ENCODE assay signal across 20 cellular contexts in the genomic region with DNA sequence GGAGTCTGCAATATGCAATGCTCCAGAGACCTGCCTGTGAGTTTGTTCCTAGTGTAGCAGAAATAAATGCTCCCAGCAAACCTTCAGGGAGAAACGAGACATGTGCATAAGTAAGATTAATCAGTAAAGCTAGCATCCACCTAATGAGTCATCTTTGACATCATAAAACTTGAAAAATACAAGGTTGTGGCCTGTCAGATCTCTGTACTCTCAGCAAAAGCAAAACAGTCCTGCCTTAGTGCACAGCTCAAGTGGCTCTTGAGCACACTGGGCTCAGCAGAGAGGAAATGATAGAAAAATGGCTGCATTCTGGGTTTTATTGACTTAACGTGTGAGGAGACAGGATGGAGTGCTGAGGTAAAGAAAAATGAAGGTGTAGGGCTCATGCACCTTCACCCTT. TPM values are rescaled to one million over a fixed set of nuclear protein-coding genes. Genes with fewer than 3 reads are reported as not detected.
DNase-seq lines count a peak whose midpoint lies in the region; FAIRE-seq and TF ChIP-seq lines count a peak whose summit lies in the region.
"Had no signal": no experiment of that assay in that cellular context is flagged by ENCODE, and none has a peak within 500 bp of the region (broad histone marks: within the 10 kb centered on the region; RNA-seq: fewer than 3 reads in every experiment).

No MANE protein-coding gene starts in this region.

- H2BK5ac ChIP-seq in mesenchymal stem cell (ENCODE audit: low read depth, low read length, poor library complexity, severe bottlenecking): no peak overlapping the region

- no peak overlapping the region for H3K4ac ChIP-seq in mesenchymal stem cell (ENCODE audit: low read depth in 1 of 2, low read length in 2 of 2)

- H3K4me1 Mint-ChIP-seq in astrocyte (ENCODE audit: low read depth, unreplicated experiment): peaks cover 21% of the 10 kb centered on the region

- H3K4me2 ChIP-seq in astrocyte (ENCODE audit: low read length) (no peak overlapping the region), mesenchymal stem cell (ENCODE audit: low read length, poor library complexity, severe bottlenecking) (no peak overlapping the region)

- peaks cover 13% of the 10 kb centered on the region for H3K27me3 Mint-ChIP-seq in astrocyte (ENCODE audit: low read depth, unreplicated experiment)

- H3K27ac ChIP-seq in astrocyte (ENCODE audit: low read depth, low read length) (no peak overlapping the region), mesenchymal stem cell (ENCODE audit: low read length, poor library complexity, severe bottlenecking) (no peak overlapping the region)
- H3K27ac ChIP-seq: C4-2B, Peyer's patch, right atrium auricular region, upper lobe of right lung had no signal

- no peak overlapping the region for H4K91ac ChIP-seq in mesenchymal stem cell (ENCODE audit: low read length)

- H3K9me3 Mint-ChIP-seq in astrocyte (ENCODE audit: unreplicated experiment): peaks cover 15% of the 10 kb centered on the region
- H3K9me3 Mint-ChIP-seq: central memory CD8-positive, alpha-beta T cell had no signal

- H3K4me3 Mint-ChIP-seq in astrocyte (ENCODE audit: unreplicated experiment): no peak overlapping the region
- H3K4me3 Mint-ChIP-seq: central memory CD8-positive, alpha-beta T cell had no signal

- H3K27me3 ChIP-seq in astrocyte (ENCODE audit: insufficient read depth, low read length): no peaks in the 10 kb centered on the region
- H3K27me3 ChIP-seq in mesenchymal stem cell (ENCODE audit: control insufficient read depth in 1 of 2, insufficient read depth in 1 of 2, low read length in 2 of 2): peaks cover 0 to 10% of the 10 kb centered on the region in 2 experiments
- H3K27me3 ChIP-seq: Peyer's patch, right atrium auricular region, upper lobe of right lung had no signal

- H2BK12ac ChIP-seq in mesenchymal stem cell (ENCODE audit: low read length in 2 of 2): no peak overlapping the region

- no peaks in the 10 kb centered on the region for H3K79me2 ChIP-seq in astrocyte (ENCODE audit: insufficient read depth, low read length)

- H4K8ac ChIP-seq in mesenchymal stem cell (ENCODE audit: low read length): no peak overlapping the region

- H3K79me1 ChIP-seq in mesenchymal stem cell (replicated peaks; ENCODE audit: low read length, poor library complexity, severe bottlenecking): no peaks in the 10 kb centered on the region

- H3K36me3 Mint-ChIP-seq in astrocyte (ENCODE audit: low read depth, unreplicated experiment): no peaks in the 10 kb centered on the region

- no peak overlapping the region for H2BK120ac ChIP-seq in mesenchymal stem cell (ENCODE audit: low read depth, low read length)

- H3K4me1 ChIP-seq in astrocyte (ENCODE audit: insufficient read depth, low read length): peaks cover 4% of the 10 kb centered on the region
- peaks cover 2% of the 10 kb centered on the region for H3K4me1 ChIP-seq in mesenchymal stem cell (ENCODE audit: control insufficient read depth, insufficient read depth, low read depth, low read length)
- H3K4me1 ChIP-seq: Peyer's patch, right atrium auricular region, upper lobe of right lung had no signal

- no peak for FAIRE-seq in astrocyte (lab: Jason Lieb, UNC)

- no peaks in the 10 kb centered on the region for H3K9me3 ChIP-seq in astrocyte (ENCODE audit: insufficient read depth, low read depth, low read length)
- peaks cover 14% of the 10 kb centered on the region for H3K9me3 ChIP-seq in mesenchymal stem cell (ENCODE audit: control insufficient read depth, low read length)
- H3K9me3 ChIP-seq: Peyer's patch, upper lobe of right lung had no signal

- no peak overlapping the region for H3K27ac Mint-ChIP-seq in astrocyte (ENCODE audit: unreplicated experiment)

- H3K18ac ChIP-seq in mesenchymal stem cell (ENCODE audit: low read depth in 1 of 2, low read length in 2 of 2): no peak overlapping the region

- H2AFZ ChIP-seq in astrocyte (ENCODE audit: low read depth, low read length) (no peak overlapping the region), mesenchymal stem cell (ENCODE audit: low read depth, low read length) (no peak overlapping the region)

- H2BK15ac ChIP-seq in mesenchymal stem cell (ENCODE audit: low read depth, poor library complexity, severe bottlenecking): no peak overlapping the region

- no peak overlapping the region for H3K14ac ChIP-seq in mesenchymal stem cell (ENCODE audit: low read length in 2 of 2)

- DNase-seq in NCI-H345 (lab: John Stamatoyannopoulos, UW) (peak; percentile 7), NCI-H345 treated with DMSO at 0.1 percent for 48 hours (lab: John Stamatoyannopoulos, UW; ENCODE audit: unreplicated experiment) (no peak), NCI-H1092 treated with DMSO at 0.1 percent for 48 hours (lab: John Stamatoyannopoulos, UW) (peak; percentile 12), astrocyte (ENCODE audit: low read depth) (peak; percentile 67), mesenchymal stem cell (peak; percentile 26), amygdala (lab: John Stamatoyannopoulos, UW) (no peak), HPDE6-E6E7 (ENCODE audit: extremely low spot score) (no peak), activated gamma-delta T cell (lab: John Stamatoyannopoulos, UW) (no peak)
- DNase-seq: 8988T; activated T-cell treated with anti-CD3 and anti-CD28 coated beads, Interleukin-2, amount 50 U/mL, for 48 hours; DMS 273 treated with DMSO at 0.1 percent for 48 hours; effector CD8-positive, alpha-beta T cell; left cardiac atrium; NCI-H1930; Peyer's patch; stimulated activated naive CD4-positive, alpha-beta T cell treated with Interleukin-2 at 50 U/mL for 16 hours; upper lobe of right lung had no signal

- H3K9ac ChIP-seq in astrocyte (ENCODE audit: low read length) (no peak overlapping the region), mesenchymal stem cell (ENCODE audit: low read length) (no peak overlapping the region)

- H3K36me3 ChIP-seq in astrocyte (ENCODE audit: insufficient read depth, low read length) (no peaks in the 10 kb centered on the region), mesenchymal stem cell (ENCODE audit: control insufficient read depth in 1 of 2, insufficient read depth in 2 of 2, low read depth in 1 of 2, low read length in 2 of 2) (no peaks in the 10 kb centered on the region)
- H3K36me3 ChIP-seq: Peyer's patch, right atrium auricular region, upper lobe of right lung had no signal

- no peak overlapping the region for H2AK5ac ChIP-seq in mesenchymal stem cell (ENCODE audit: low read length, severe bottlenecking)

- no peaks in the 10 kb centered on the region for H4K20me1 ChIP-seq in astrocyte (ENCODE audit: insufficient read depth, low read length)

- H3K4me3 ChIP-seq in astrocyte (ENCODE audit: insufficient read depth, low read depth, low read length) (no peak overlapping the region), mesenchymal stem cell (ENCODE audit: insufficient read depth in 1 of 2, low read depth in 1 of 2, low read length in 2 of 2) (no peak overlapping the region)
- H3K4me3 ChIP-seq: Peyer's patch, right atrium auricular region, upper lobe of right lung had no signal

- no peak overlapping the region for H3K23ac ChIP-seq in mesenchymal stem cell (ENCODE audit: low read length in 2 of 2)

- WGBS in mesenchymal stem cell: 0% methylated on average over 1 of the region's 2 CpGs

- TF ChIP-seq CTCF in astrocyte (IDR thresholded peaks at IDR 0.05; ENCODE audit: insufficient read depth, low read depth, low read length): no peak

RNA-seq across cellular contexts. Expression of gene ERCC6, which starts 32.5 kb away (rescaled TPM):
- total RNA-seq in astrocyte: 20.1 and 22.3 TPM in 2 replicates
- polyA plus RNA-seq in mesenchymal stem cell (2013, experiment 1 of 2): 3.9 TPM
- polyA plus RNA-seq in mesenchymal stem cell (2013, experiment 2 of 2): 4.5 TPM

RNA-seq across cellular contexts. Expression of gene SLC18A3, which starts 38.7 kb away (rescaled TPM):
- 1.0 and 4.6 TPM in 2 replicates for total RNA-seq in astrocyte
- not detected for polyA plus RNA-seq in mesenchymal stem cell (2013, experiment 1 of 2)
- not detected for polyA plus RNA-seq in mesenchymal stem cell (2013, experiment 2 of 2)
- total RNA-seq: left cardiac atrium, right atrium auricular region, upper lobe of right lung had no signal

RNA-seq across cellular contexts. Expression of gene CHAT, which starts 42.4 kb away (rescaled TPM):
- total RNA-seq in astrocyte: 0.12 and 1.00 TPM in 2 replicates
- not detected for polyA plus RNA-seq in mesenchymal stem cell (2013, experiment 1 of 2)
- polyA plus RNA-seq in mesenchymal stem cell (2013, experiment 2 of 2): not detected
- total RNA-seq: left cardiac atrium, right atrium auricular region, upper lobe of right lung had no signal

Comparison
In these comparisons a context has a peak if more than half of its experiments do, and no peak if none do; other contexts are left out.
1. DNase-seq: peak in NCI-H345 (single experiment), NCI-H1092 treated with DMSO at 0.1 percent for 48 hours (single experiment), astrocyte (single experiment) and mesenchymal stem cell (single experiment); none in NCI-H345 treated with DMSO at 0.1 percent for 48 hours (single experiment), amygdala (0 of 56), HPDE6-E6E7 (single experiment) and activated gamma-delta T cell (single experiment).